In the genomic region with DNA sequence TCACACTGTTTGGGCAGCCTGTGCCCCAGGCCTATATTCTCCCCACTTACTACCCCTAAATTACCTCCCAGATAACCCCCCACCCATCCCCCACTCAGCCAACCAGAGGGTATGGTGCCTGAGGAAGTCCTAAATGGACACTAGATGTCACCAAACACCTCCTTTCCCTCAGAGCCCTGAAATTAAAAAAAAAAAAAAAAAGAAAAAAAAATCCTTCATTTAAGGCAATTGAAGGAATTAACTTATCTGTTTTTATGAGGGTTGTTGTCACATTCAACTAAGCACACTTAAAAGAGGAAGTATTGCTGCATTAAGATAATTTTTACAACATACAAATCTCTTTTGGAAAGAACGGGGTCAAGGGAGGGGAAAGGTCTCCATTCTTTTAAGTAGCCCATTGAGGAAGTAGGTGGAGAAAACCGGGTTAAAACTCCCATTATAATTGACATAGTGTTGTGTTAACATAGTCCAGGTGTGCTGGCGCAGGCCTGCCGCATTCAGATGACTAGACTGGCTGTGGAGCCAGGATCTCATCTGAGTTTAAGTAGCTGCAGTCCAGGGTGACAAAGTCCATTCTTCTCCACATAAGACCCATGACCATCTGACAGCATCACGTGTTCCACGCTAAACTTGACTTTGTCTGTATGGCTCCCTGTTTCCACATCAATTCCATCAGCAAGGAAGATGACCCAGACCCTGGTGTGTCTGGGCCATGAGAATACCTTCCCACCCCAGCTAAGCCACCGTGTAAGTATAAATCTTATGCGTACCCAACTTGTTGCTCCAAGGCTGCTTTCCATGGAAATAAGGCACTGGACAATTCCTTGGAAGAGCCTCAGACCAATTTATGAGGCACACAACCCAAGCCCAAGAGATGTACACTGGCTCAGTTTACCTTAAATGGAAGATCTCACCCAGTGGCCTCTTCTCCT, we compare ENCODE assay signal across 9 cellular contexts. TPM values are rescaled to one million over a fixed set of nuclear protein-coding genes. Genes with fewer than 3 reads are reported as not detected.
DNase-seq lines count a peak whose midpoint lies in the region; ATAC-seq and TF ChIP-seq lines count a peak whose summit lies in the region.
"Had no signal": no experiment of that assay in that cellular context is flagged by ENCODE, and none has a peak within 500 bp of the region (broad histone marks: within the 10 kb centered on the region; RNA-seq: fewer than 3 reads in every experiment).

No MANE protein-coding gene starts in this region.

- H3K4me1 ChIP-seq in A673 (ENCODE audit: insufficient read depth, low read length, poor library complexity, severe bottlenecking) (peaks cover 34% of the 10 kb centered on the region), body of pancreas (peaks cover 14% of the 10 kb centered on the region)

- DNase-seq in A673 (ENCODE audit: low spot score) (peak; percentile 77), NCI-H2227 treated with DMSO at 0.1 percent for 48 hours (lab: John Stamatoyannopoulos, UW) (peak; percentile 21), body of pancreas (peak; percentile 69 to 89 (median 80)), mucosa of gallbladder (ENCODE audit: low spot score) (peak; percentile 76)

- H3K27ac ChIP-seq in A673 (ENCODE audit: low read depth, low read length, poor library complexity, severe bottlenecking), result no peak overlapping the region
- peak overlapping the region; percentile 4 to 58 (median 38) for H3K27ac ChIP-seq in body of pancreas
- H3K27ac ChIP-seq: thoracic aorta had no signal

- POLR2A ChIA-PET in A673 (lab: Charles Lee; ENCODE audit: low non-redundant PET), result no interaction called here

- TF ChIP-seq CTCF in A673 (conservative IDR thresholded peaks at IDR 0.05; ENCODE audit: low read depth, low read length) (peak; percentile 83), GM12872 (IDR thresholded peaks at IDR 0.05; ENCODE audit: insufficient read depth, low read depth, low read length) (peak; percentile 45; the same call in 2 of the 3 replicates), body of pancreas (IDR thresholded peaks at IDR 0.05) (peak; percentile 51 to 92 (median 62))

- H3K27me3 ChIP-seq in A673 (replicated peaks; ENCODE audit: insufficient read depth, low read depth, low read length, poor library complexity) (no peaks in the 10 kb centered on the region), body of pancreas (no peaks in the 10 kb centered on the region)

- WGBS in body of pancreas, 2 donors, result 21 to 23% methylated on average over 8 of the region's 8 CpGs

- no peak for TF ChIP-seq POLR2A in body of pancreas (IDR thresholded peaks at IDR 0.05)

- H3K4me3 ChIP-seq in A673 (ENCODE audit: low read depth, low read length, poor library complexity, severe bottlenecking) (no peak overlapping the region), body of pancreas (no peak overlapping the region)
- H3K4me3 ChIP-seq: thoracic aorta had no signal

- no peaks in the 10 kb centered on the region for H3K36me3 ChIP-seq in A673 (ENCODE audit: insufficient read depth, low read length, poor library complexity, severe bottlenecking)
- no peaks in the 10 kb centered on the region for H3K36me3 ChIP-seq in body of pancreas (replicated peaks in 1 of 2; ENCODE audit: insufficient read depth in 1 of 2, low read depth in 2 of 2)
- H3K36me3 ChIP-seq: thoracic aorta had no signal

- H3K9me3 ChIP-seq in A673 (ENCODE audit: low read depth, low read length, poor library complexity, severe bottlenecking) (no peaks in the 10 kb centered on the region), body of pancreas (no peaks in the 10 kb centered on the region)
- H3K9me3 ChIP-seq: thoracic aorta had no signal

- CTCF ChIA-PET in A673 (lab: Charles Lee), result interaction anchor here (0.6 kb wide), 1 partner anchor 117 kb away, joined by 5 read pairs; no protein-coding TSS in a partner anchor

- intact Hi-C loops in A673 (cut with micrococcal nuclease; ENCODE audit: unreplicated experiment), result loop anchor here (5.0 to 10.0 kb wide), 3 partner anchors 181 to 463 kb away; a partner anchor contains a TSS
- intact Hi-C loops in body of pancreas (cut with DNase I), result loop anchor here (10.0 kb wide), 1 partner anchor 471 kb away; a partner anchor contains a TSS

- BruUV-seq in A673 (replicated peaks; lab: Mats Ljungman, UMichigan), result no TSS peak

- ATAC-seq in body of pancreas (peak; percentile 93), HG03571 (IDR thresholded peaks at IDR 0.05; ENCODE audit: unreplicated experiment) (no peak), GM18498 (IDR thresholded peaks at IDR 0.05; ENCODE audit: unreplicated experiment) (no peak)
- no peak for ATAC-seq in activated CD4-positive, CD25-positive, alpha-beta regulatory T cell treated with anti-CD3 and anti-CD28 coated beads, Interleukin-2, amount 50 U/mL, for 24 hours

RNA-seq across cellular contexts. Expression of a gene that starts 46.4 kb away (rescaled TPM):
- total RNA-seq in A673 (2021), result 25.1 and 27.6 TPM in 2 replicates
- 10 to 100 TPM in 1 of 2 donors, 1 to 10 TPM in 1; 5.4 to 10.9 TPM for total RNA-seq in body of pancreas
- total RNA-seq in mucosa of gallbladder, result 21.8 TPM

RNA-seq across cellular contexts. Expression of a gene that starts 52.7 kb away (rescaled TPM):
- total RNA-seq in A673 (2021) (121 and 139 TPM in 2 replicates), body of pancreas (10 to 100 TPM; 15.8 to 34.2 TPM), mucosa of gallbladder (41.9 TPM)

Comparison
In these comparisons a context has a peak if more than half of its experiments do, and no peak if none do; other contexts are left out.
1. DNase-seq: peak in every context shown above with its lines; median percentile 80 in body of pancreas; 77 in A673; 76 in mucosa of gallbladder; 21 in NCI-H2227 treated with DMSO at 0.1 percent for 48 hours.